9 cellular contexts compared by ENCODE assay signal in the genomic region with DNA sequence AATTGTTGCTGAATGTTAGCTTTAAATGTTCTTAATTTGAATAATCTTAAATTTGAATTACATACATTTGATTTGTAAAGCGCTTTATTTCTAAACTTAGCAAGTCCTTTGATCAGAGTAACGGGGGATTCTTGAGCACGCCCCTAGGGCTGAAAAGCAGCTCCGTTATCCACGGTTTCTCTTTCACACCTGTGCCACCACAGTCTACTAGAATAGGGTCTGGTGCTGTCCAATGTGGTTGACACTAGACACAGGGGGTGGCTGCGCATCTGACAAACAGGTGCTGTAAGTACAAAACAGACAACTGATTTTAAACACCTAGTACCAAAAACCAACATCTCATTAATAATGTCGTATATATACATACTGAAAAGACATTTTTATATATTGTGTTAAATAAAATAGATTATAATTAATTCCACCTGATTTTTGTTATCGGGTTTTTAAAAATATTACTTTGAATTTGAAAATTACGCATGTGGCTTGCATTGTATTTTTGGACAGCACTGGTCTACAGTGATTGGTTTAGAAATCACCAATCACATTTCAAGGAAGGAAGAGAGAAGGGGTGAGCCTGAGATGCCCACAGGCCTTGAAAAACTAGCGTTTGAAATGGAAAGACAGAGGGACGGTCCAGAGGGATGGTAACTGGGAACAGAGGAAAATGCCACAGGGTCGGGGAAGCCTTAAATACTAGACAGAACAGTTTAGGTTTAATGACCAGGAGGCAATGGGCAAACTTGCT. TPM values are rescaled to one million over a fixed set of nuclear protein-coding genes. Genes with fewer than 3 reads are reported as not detected.
DNase-seq lines count a peak whose midpoint lies in the region; ATAC-seq and TF ChIP-seq lines count a peak whose summit lies in the region.
"Had no signal": no experiment of that assay in that cellular context is flagged by ENCODE, and none has a peak within 500 bp of the region (broad histone marks: within the 10 kb centered on the region; RNA-seq: fewer than 3 reads in every experiment).

No MANE protein-coding gene starts in this region.

- ATAC-seq in HG03039 (IDR thresholded peaks at IDR 0.05; ENCODE audit: unreplicated experiment) = peak; percentile 93
- peak; percentile 86 to 87 for ATAC-seq in activated T-cell treated with anti-CD3 and anti-CD28 coated beads, Interleukin-2, amount 50 U/mL, for 72 hours (replicated peaks in 1 of 2)

- intact Hi-C loops in sigmoid colon (cut with DNase I) = no loop called here

- peaks cover 0 to 34% (median 31%) of the 10 kb centered on the region in 4 donors for H3K4me1 ChIP-seq in sigmoid colon

- H3K4me3 ChIP-seq in sigmoid colon = no peak overlapping the region

- no peak for TF ChIP-seq EP300 in sigmoid colon (IDR thresholded peaks at IDR 0.05)

- H3K9me3 Mint-ChIP-seq in activated T-cell treated with anti-CD3 and anti-CD28 coated beads, Interleukin-2, amount 50 U/mL, for 72 hours = no peaks in the 10 kb centered on the region
- H3K9me3 Mint-ChIP-seq: stimulated activated naive CD8-positive, alpha-beta T cell treated with anti-CD3 and anti-CD28 coated beads, Interleukin-15, Interleukin-2, amounts not matched to agents 100 ng/mL and 50 ng/mL, for 24 hours had no signal

- no peaks in the 10 kb centered on the region for H3K27me3 ChIP-seq in sigmoid colon

- H3K36me3 Mint-ChIP-seq in activated T-cell treated with anti-CD3 and anti-CD28 coated beads, Interleukin-2, amount 50 U/mL, for 72 hours (ENCODE audit: insufficient read depth in 2 of 2) = peaks cover 8 to 9% of the 10 kb centered on the region in 2 donors

- peak overlapping the region; percentile 51 to 59 for H3K4me3 Mint-ChIP-seq in activated T-cell treated with anti-CD3 and anti-CD28 coated beads, Interleukin-2, amount 50 U/mL, for 72 hours
- H3K4me3 Mint-ChIP-seq: stimulated activated naive CD8-positive, alpha-beta T cell treated with anti-CD3 and anti-CD28 coated beads, Interleukin-15, Interleukin-2, amounts not matched to agents 100 ng/mL and 50 ng/mL, for 24 hours had no signal

- WGBS in sigmoid colon, 2 donors = 74 to 88% methylated on average over 12 of the region's 12 CpGs

- H3K9me3 ChIP-seq in sigmoid colon = no peaks in the 10 kb centered on the region

- no peak for TF ChIP-seq CTCF in sigmoid colon (IDR thresholded peaks at IDR 0.05)

- H3K27ac ChIP-seq in sigmoid colon = peak overlapping the region in 2 of 4 donors; percentile 51 to 55

- H3K27me3 Mint-ChIP-seq in activated T-cell treated with anti-CD3 and anti-CD28 coated beads, Interleukin-2, amount 50 U/mL, for 72 hours (ENCODE audit: low read depth) = no peaks in the 10 kb centered on the region
- H3K27me3 Mint-ChIP-seq: stimulated activated naive CD8-positive, alpha-beta T cell treated with anti-CD3 and anti-CD28 coated beads, Interleukin-15, Interleukin-2, amounts not matched to agents 100 ng/mL and 50 ng/mL, for 24 hours had no signal

- no peak for TF ChIP-seq POLR2A in sigmoid colon (IDR thresholded peaks at IDR 0.05)

- H3K36me3 ChIP-seq in sigmoid colon = peaks cover 0 to 7% (median 2%) of the 10 kb centered on the region in 4 donors

- DNase-seq in stimulated activated CD4-positive, alpha-beta T cell treated with anti-CD3 and anti-CD28 coated beads, Interleukin-4, amount 100 ng/mL, for 24 hours = peak; percentile 14
- DNase-seq in stimulated activated CD4-positive, alpha-beta T cell treated with anti-CD3 and anti-CD28 coated beads, Interleukin-1b, Interleukin-23, amount 100 ng/mL, for 48 hours = no peak
- peak; percentile 16 to 40 for DNase-seq in activated T-cell treated with anti-CD3 and anti-CD28 coated beads, Interleukin-2, amount 50 U/mL, for 72 hours
- DNase-seq in RPMI8226 (no peak), NCI-H446 treated with DMSO at 0.1 percent for 48 hours (lab: John Stamatoyannopoulos, UW) (no peak), sigmoid colon (no peak), SW480 (ENCODE audit: low spot score) (no peak)

- peak overlapping the region; percentile 81 for H3K27ac Mint-ChIP-seq in activated T-cell treated with anti-CD3 and anti-CD28 coated beads, Interleukin-2, amount 50 U/mL, for 72 hours
- H3K27ac Mint-ChIP-seq: stimulated activated naive CD8-positive, alpha-beta T cell treated with anti-CD3 and anti-CD28 coated beads, Interleukin-15, Interleukin-2, amounts not matched to agents 100 ng/mL and 50 ng/mL, for 24 hours had no signal

- peaks cover 42% of the 10 kb centered on the region for H3K4me1 Mint-ChIP-seq in activated T-cell treated with anti-CD3 and anti-CD28 coated beads, Interleukin-2, amount 50 U/mL, for 72 hours (ENCODE audit: low read depth)

RNA-seq across cellular contexts. Expression of a gene that starts 7.3 kb away (rescaled TPM):
- 10 to 100 TPM; 44.7 to 48.8 TPM for total RNA-seq in activated T-cell treated with anti-CD3 and anti-CD28 coated beads, Interleukin-2, amount 50 U/mL, for 72 hours
- total RNA-seq in sigmoid colon = 10 to 100 TPM; 31.4 to 41.0 (median 37.6) TPM
- polyA plus RNA-seq in sigmoid colon = 10 to 100 TPM; 25.9 to 33.5 (median 32.4) TPM

RNA-seq across cellular contexts. Expression of a gene that starts 40.9 kb away (rescaled TPM):
- 10 to 100 TPM; 12.8 to 14.1 TPM for total RNA-seq in activated T-cell treated with anti-CD3 and anti-CD28 coated beads, Interleukin-2, amount 50 U/mL, for 72 hours
- total RNA-seq in sigmoid colon = 10 to 100 TPM; 39.9 to 48.1 (median 41.6) TPM
- 100 to 1,000 TPM in 1 of 3 donors, 10 to 100 TPM in 2; 23.3 to 193 (median 87.7) TPM for polyA plus RNA-seq in sigmoid colon

Comparison
In these comparisons a context has a peak if more than half of its experiments do, and no peak if none do; other contexts are left out.
1. DNase-seq: peak in stimulated activated CD4-positive, alpha-beta T cell treated with anti-CD3 and anti-CD28 coated beads, Interleukin-4, amount 100 ng/mL, for 24 hours (single experiment) and activated T-cell treated with anti-CD3 and anti-CD28 coated beads, Interleukin-2, amount 50 U/mL, for 72 hours (2 of 2); none in stimulated activated CD4-positive, alpha-beta T cell treated with anti-CD3 and anti-CD28 coated beads, Interleukin-1b, Interleukin-23, amount 100 ng/mL, for 48 hours (single experiment), RPMI8226 (single experiment), NCI-H446 treated with DMSO at 0.1 percent for 48 hours (single experiment), sigmoid colon (single experiment) and SW480 (single experiment).